In genomic region chr1:87958201-87958600, GRCh38 we compare ENCODE assay signal across 20 cellular contexts.
"Had no signal": no experiment of that assay in that cellular context is flagged by ENCODE, and none has a peak within 500 bp of the region (broad histone marks: within the 10 kb centered on the region; RNA-seq: fewer than 3 reads in every experiment).

No MANE protein-coding gene starts in this region.

- ATAC-seq: activated CD8-positive, alpha-beta memory T cell treated with anti-CD3 and anti-CD28 coated beads, Interleukin-2, amount 10 ng/mL, durations not matched to agents 7 days and 5 days; activated CD8-positive, alpha-beta T cell treated with anti-CD3 and anti-CD28 coated beads for 36 hours; left lobe of liver; lower lobe of right lung; naive thymus-derived CD8-positive, alpha-beta T cell; psoas muscle; stimulated activated naive CD8-positive, alpha-beta T cell treated with anti-CD3 and anti-CD28 coated beads, Interleukin-15, Interleukin-2, amounts not matched to agents 100 U/mL and 50 U/mL, for 24 hours had no signal

- H3K36me3 Mint-ChIP-seq: activated CD8-positive, alpha-beta memory T cell treated with anti-CD3 and anti-CD28 coated beads, Interleukin-2, amount 10 ng/mL, durations not matched to agents 7 days and 5 days; immature natural killer cell; naive thymus-derived CD8-positive, alpha-beta T cell; type B pancreatic cell had no signal

- H3K36me3 ChIP-seq: lower lobe of right lung, ovary, right atrium auricular region, vagina had no signal

- H3K4me3 Mint-ChIP-seq: activated CD4-positive, alpha-beta T cell treated with anti-CD3 and anti-CD28 coated beads, Interleukin-2, amount 10 ng/mL, durations not matched to agents 24 days and 14 days; activated CD8-positive, alpha-beta memory T cell treated with anti-CD3 and anti-CD28 coated beads, Interleukin-2, amount 10 ng/mL, durations not matched to agents 7 days and 5 days; activated CD8-positive, alpha-beta T cell treated with anti-CD3 and anti-CD28 coated beads for 36 hours; activated T-helper 1 cell treated with anti-CD3 and anti-CD28 coated beads, Interleukin-12 subunit alpha, Interleukin-12 subunit beta, Interleukin-2, Interleukin-4 antibody, amounts not matched to agents 30 ng/mL and 10 ng/mL and 1 ng/mL, durations not matched to agents 14 hours and 24 hours and 36 hours; immature natural killer cell; naive thymus-derived CD8-positive, alpha-beta T cell; type B pancreatic cell had no signal

- H3K4me1 Mint-ChIP-seq: activated CD4-positive, alpha-beta T cell treated with anti-CD3 and anti-CD28 coated beads, Interleukin-2, amount 10 ng/mL, durations not matched to agents 24 days and 14 days; activated CD8-positive, alpha-beta memory T cell treated with anti-CD3 and anti-CD28 coated beads, Interleukin-2, amount 10 ng/mL, durations not matched to agents 7 days and 5 days had no signal

- H3K27me3 Mint-ChIP-seq: activated CD4-positive, alpha-beta T cell treated with anti-CD3 and anti-CD28 coated beads, Interleukin-2, amount 10 ng/mL, durations not matched to agents 24 days and 14 days; type B pancreatic cell had no signal

- H3K27ac Mint-ChIP-seq: activated CD4-positive, alpha-beta T cell treated with anti-CD3 and anti-CD28 coated beads, Interleukin-2, amount 10 ng/mL, durations not matched to agents 24 days and 14 days; activated CD8-positive, alpha-beta memory T cell treated with anti-CD3 and anti-CD28 coated beads, Interleukin-2, amount 10 ng/mL, durations not matched to agents 7 days and 5 days; activated CD8-positive, alpha-beta T cell treated with anti-CD3 and anti-CD28 coated beads for 36 hours; activated T-helper 1 cell treated with anti-CD3 and anti-CD28 coated beads, Interleukin-12 subunit alpha, Interleukin-12 subunit beta, Interleukin-2, Interleukin-4 antibody, amounts not matched to agents 30 ng/mL and 10 ng/mL and 1 ng/mL, durations not matched to agents 14 hours and 24 hours and 36 hours; immature natural killer cell; naive thymus-derived CD8-positive, alpha-beta T cell; type B pancreatic cell had no signal

- H3K4me3 ChIP-seq: lower lobe of right lung, ovary, psoas muscle, right atrium auricular region, vagina had no signal

- H3K27me3 ChIP-seq: ovary, right atrium auricular region, vagina had no signal

- H3K4me1 ChIP-seq: lower lobe of right lung, psoas muscle, vagina had no signal

- H3K27ac ChIP-seq: lower lobe of right lung, ovary, psoas muscle, right atrium auricular region, vagina had no signal

- DNase-seq: activated CD4-positive, alpha-beta T cell treated with anti-CD3 and anti-CD28 coated beads, Interleukin-2, amount 10 ng/mL, durations not matched to agents 24 days and 14 days; activated CD8-positive, alpha-beta memory T cell treated with anti-CD3 and anti-CD28 coated beads, Interleukin-2, amount 10 ng/mL, durations not matched to agents 7 days and 5 days; activated CD8-positive, alpha-beta T cell treated with anti-CD3 and anti-CD28 coated beads for 36 hours; activated gamma-delta T cell; activated naive CD4-positive, alpha-beta T cell treated with anti-CD3 and anti-CD28 coated beads, Interleukin-2, amount 50 U/mL, for 16 hours; activated T-cell treated with anti-CD3 and anti-CD28 coated beads for 4 hours; central memory CD4-positive, alpha-beta T cell; cortex of kidney; immature natural killer cell; lower lobe of right lung; naive thymus-derived CD8-positive, alpha-beta T cell; ovary; psoas muscle; stimulated activated CD4-positive, alpha-beta T cell treated with anti-CD3 and anti-CD28 coated beads, Interleukin-4, amount 100 ng/mL, for 4 hours; stimulated activated naive CD8-positive, alpha-beta T cell treated with anti-CD3 and anti-CD28 coated beads, Interleukin-15, Interleukin-2, amounts not matched to agents 100 U/mL and 50 U/mL, for 24 hours had no signal

- H3K9me3 ChIP-seq: lower lobe of right lung, ovary, psoas muscle, right atrium auricular region, vagina had no signal

- H3K9me3 Mint-ChIP-seq: activated CD4-positive, alpha-beta T cell treated with anti-CD3 and anti-CD28 coated beads, Interleukin-2, amount 10 ng/mL, durations not matched to agents 24 days and 14 days; activated CD8-positive, alpha-beta T cell treated with anti-CD3 and anti-CD28 coated beads for 36 hours; activated T-helper 1 cell treated with anti-CD3 and anti-CD28 coated beads, Interleukin-12 subunit alpha, Interleukin-12 subunit beta, Interleukin-2, Interleukin-4 antibody, amounts not matched to agents 30 ng/mL and 10 ng/mL and 1 ng/mL, durations not matched to agents 14 hours and 24 hours and 36 hours; immature natural killer cell; naive thymus-derived CD8-positive, alpha-beta T cell; type B pancreatic cell had no signal
